Comparison of ENCODE assay signal across 19 cellular contexts in the genomic region with DNA sequence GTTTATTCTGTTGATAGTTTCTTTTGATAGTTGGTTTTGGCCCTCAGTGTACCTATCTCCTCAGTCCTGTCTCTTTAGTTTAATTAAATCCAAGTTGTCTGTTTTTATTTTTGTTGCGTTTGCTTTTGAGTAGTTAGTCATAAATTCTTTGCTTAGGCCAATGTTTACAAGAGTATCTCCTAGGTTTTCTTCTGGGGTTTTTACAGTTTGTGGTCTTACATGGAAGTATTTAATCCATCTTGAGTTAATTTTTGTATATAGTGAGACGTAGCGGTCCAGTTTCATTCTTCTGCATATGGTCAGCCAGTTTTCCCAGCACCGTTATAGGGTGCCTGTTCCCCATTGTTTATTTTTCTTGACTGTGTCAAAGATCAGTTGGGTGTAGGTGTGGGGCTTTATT.
DNase-seq lines count a peak whose midpoint lies in the region; ATAC-seq, FAIRE-seq and TF ChIP-seq lines count a peak whose summit lies in the region.
"Had no signal": no experiment of that assay in that cellular context is flagged by ENCODE, and none has a peak within 500 bp of the region (broad histone marks: within the 10 kb centered on the region; RNA-seq: fewer than 3 reads in every experiment).

No MANE protein-coding gene starts in this region.

- H3K4me1 ChIP-seq in A549 (peaks cover 7% of the 10 kb centered on the region; the same call in 2 of the 3 replicates), H9 (ENCODE audit: insufficient read depth, low read length) (no peaks in the 10 kb centered on the region)
- H3K4me1 ChIP-seq: SJSA1 had no signal

- H3K27me3 Mint-ChIP-seq in H9 (ENCODE audit: low read depth): no peaks in the 10 kb centered on the region
- H3K27me3 Mint-ChIP-seq in activated CD4-positive, alpha-beta memory T cell treated with anti-CD3 and anti-CD28 coated beads for 36 hours: no peaks in the 10 kb centered on the region
- H3K27me3 Mint-ChIP-seq: CD4-positive, alpha-beta memory T cell had no signal

- no peak overlapping the region for H2AK5ac ChIP-seq in H9 (ENCODE audit: insufficient read length, low read length)

- H3K27ac ChIP-seq in A549: no peak overlapping the region
- no peak overlapping the region for H3K27ac ChIP-seq in H9 (ENCODE audit: insufficient read length, low read depth, low read length)
- H3K27ac ChIP-seq in SU-DHL-6 (ENCODE audit: low read depth, low read length): peak overlapping the region; percentile 99
- H3K27ac ChIP-seq: SJSA1 had no signal

- H3K4me1 Mint-ChIP-seq in H9: peaks cover 22 to 28% of the 10 kb centered on the region in 2 experiments
- no peaks in the 10 kb centered on the region for H3K4me1 Mint-ChIP-seq in activated CD4-positive, alpha-beta memory T cell treated with anti-CD3 and anti-CD28 coated beads for 36 hours (ENCODE audit: low read depth)

- H2BK5ac ChIP-seq in H9 (ENCODE audit: insufficient read length, low read length): no peak overlapping the region

- no peak overlapping the region for H2BK120ac ChIP-seq in H9 (ENCODE audit: low read depth, low read length, poor library complexity, severe bottlenecking)

- H3K4me2 ChIP-seq in A549 (peak overlapping the region; percentile 30; the same call in 1 of the 3 replicates), H9 (ENCODE audit: insufficient read depth, insufficient read length, low read length) (no peak overlapping the region), SU-DHL-6 (ENCODE audit: low read depth, low read length, poor library complexity, severe bottlenecking) (peak overlapping the region; percentile 76)

- no peaks in the 10 kb centered on the region for H3K9me3 Mint-ChIP-seq in H9
- peaks cover 4% of the 10 kb centered on the region for H3K9me3 Mint-ChIP-seq in activated CD4-positive, alpha-beta memory T cell treated with anti-CD3 and anti-CD28 coated beads for 36 hours

- H3K4me3 ChIP-seq in A549 (no peak overlapping the region), SU-DHL-6 (ENCODE audit: insufficient read depth, low read length, poor library complexity, severe bottlenecking) (peak overlapping the region; percentile 40)
- H3K4me3 ChIP-seq: SJSA1 had no signal

- no peak overlapping the region for H3K14ac ChIP-seq in H9 (ENCODE audit: insufficient read depth, low read length)

- H3K9ac ChIP-seq in H9 (ENCODE audit: extremely low read depth, insufficient read length, low read length): no peak overlapping the region
- peak overlapping the region; percentile 39 for H3K9ac ChIP-seq in SU-DHL-6 (ENCODE audit: low read length)

- no peak overlapping the region for H2BK12ac ChIP-seq in H9 (ENCODE audit: insufficient read length, low read depth, low read length)

- H3K27ac Mint-ChIP-seq in H9: peak overlapping the region in 2 of 3 experiments; percentile 53 to 69; a peak in 3 of 7 replicates
- H3K27ac Mint-ChIP-seq in activated CD4-positive, alpha-beta memory T cell treated with anti-CD3 and anti-CD28 coated beads for 36 hours: no peak overlapping the region
- H3K27ac Mint-ChIP-seq: CD4-positive, alpha-beta memory T cell had no signal

- H4K91ac ChIP-seq in H9 (ENCODE audit: insufficient read length, low read depth, low read length): no peak overlapping the region

- TF ChIP-seq EP300 in A549 (IDR thresholded peaks at IDR 0.05): no peak

- no peak overlapping the region for H3T11ph ChIP-seq in H9 (ENCODE audit: low read length)

- no peaks in the 10 kb centered on the region for H3K9me3 ChIP-seq in A549
- H3K9me3 ChIP-seq in H9 (ENCODE audit: control insufficient read depth, low read depth, low read length): no peaks in the 10 kb centered on the region
- H3K9me3 ChIP-seq in SU-DHL-6 (ENCODE audit: insufficient read depth, low read length): no peaks in the 10 kb centered on the region
- H3K9me3 ChIP-seq: SJSA1 had no signal

- TF ChIP-seq CTCF in A549 (IDR thresholded peaks at IDR 0.05) (no peak), H9 (conservative IDR thresholded peaks at IDR 0.05) (no peak), SU-DHL-6 (IDR thresholded peaks at IDR 0.05; ENCODE audit: insufficient read depth, low read length, poor library complexity, severe bottlenecking) (no peak)

- no peak overlapping the region for H3K56ac ChIP-seq in H9 (ENCODE audit: insufficient read length, low read depth, low read length)

- POLR2A ChIA-PET in A549 (lab: Yijun Ruan, JAX): no interaction called here
- POLR2A ChIA-PET in activated CD4-positive, alpha-beta memory T cell treated with anti-CD3 and anti-CD28 coated beads for 36 hours (lab: Charles Lee): no interaction called here

- H4K20me1 ChIP-seq in H9 (ENCODE audit: control insufficient read depth, insufficient read depth, insufficient read length) (no peaks in the 10 kb centered on the region), SU-DHL-6 (ENCODE audit: low read depth, low read length) (no peaks in the 10 kb centered on the region)

- peaks cover 4% of the 10 kb centered on the region for H3K79me1 ChIP-seq in H9 (ENCODE audit: insufficient read depth, low read depth, low read length, poor library complexity, severe bottlenecking)

- intact Hi-C loops in activated CD4-positive, alpha-beta memory T cell treated with anti-CD3 and anti-CD28 coated beads for 36 hours (cut with micrococcal nuclease): no loop called here

- no peak overlapping the region for H2BK20ac ChIP-seq in H9 (ENCODE audit: low read depth, low read length, poor library complexity, severe bottlenecking)

- TF ChIP-seq POLR2A in A549 (IDR thresholded peaks at IDR 0.05; ENCODE audit: low read length) (no peak), H54 (IDR thresholded peaks at IDR 0.05; ENCODE audit: low read depth, low read length) (no peak)

- H3K23ac ChIP-seq in H9 (ENCODE audit: insufficient read length, low read depth, low read length): no peak overlapping the region

- no peak overlapping the region for H4K8ac ChIP-seq in H9 (replicated peaks; ENCODE audit: insufficient read length, low read depth, low read length)

- H3K9me2 ChIP-seq in SU-DHL-6 (replicated peaks; ENCODE audit: insufficient read depth, low read length): no peaks in the 10 kb centered on the region

- ATAC-seq in A549 (no peak), GM18858 (IDR thresholded peaks at IDR 0.05; ENCODE audit: unreplicated experiment) (no peak)

- H3K79me2 ChIP-seq in H9 (ENCODE audit: insufficient read depth, low read length) (peaks cover 6% of the 10 kb centered on the region; the same call in 1 of the 2 replicates), SU-DHL-6 (ENCODE audit: insufficient read depth, low read length) (peaks cover 73% of the 10 kb centered on the region)

- peaks cover 0 to 2% (median 0%) of the 10 kb centered on the region in 3 experiments; a peak in 3 of 7 replicates for H3K36me3 Mint-ChIP-seq in H9 (ENCODE audit: insufficient read depth in 1 of 3, low read depth in 3 of 3)
- H3K36me3 Mint-ChIP-seq in activated CD4-positive, alpha-beta memory T cell treated with anti-CD3 and anti-CD28 coated beads for 36 hours: peaks cover 4% of the 10 kb centered on the region

- H3K23me2 ChIP-seq in H9 (ENCODE audit: insufficient read length, low read depth, low read length, poor library complexity, severe bottlenecking): no peaks in the 10 kb centered on the region

- H2BK15ac ChIP-seq in H9 (ENCODE audit: low read depth, low read length): no peak overlapping the region

- TF ChIP-seq RAD21 in A549 (conservative IDR thresholded peaks at IDR 0.05 in 1 of 2, IDR thresholded peaks at IDR 0.05 in 1 of 2): no peak

- peaks cover under 1% of the 10 kb centered on the region; the same call in 1 of the 2 replicates for H3K36me3 ChIP-seq in SU-DHL-6 (ENCODE audit: low read length)
- H3K36me3 ChIP-seq: SJSA1 had no signal

- H3K18ac ChIP-seq in H9 (ENCODE audit: insufficient read length, low read depth, low read length): no peak overlapping the region

- H4K5ac ChIP-seq in H9 (ENCODE audit: insufficient read length, low read depth, low read length): no peak overlapping the region

- WGBS in A549 (ENCODE audit: missing lambda C conversion rate): 71% methylated on average over 4 of the region's 4 CpGs
- no CpG with 5 or more reads among the region's 4 CpGs for WGBS in H9 (ENCODE audit: extremely low coverage, insufficient read length, low lambda C conversion rate)

- no peak overlapping the region for H3K4me3 Mint-ChIP-seq in H9
- no peak overlapping the region for H3K4me3 Mint-ChIP-seq in activated CD4-positive, alpha-beta memory T cell treated with anti-CD3 and anti-CD28 coated beads for 36 hours
- H3K4me3 Mint-ChIP-seq: CD4-positive, alpha-beta memory T cell had no signal

- H3K27me3 ChIP-seq in H9 (ENCODE audit: insufficient read depth, low read length) (no peaks in the 10 kb centered on the region), SU-DHL-6 (ENCODE audit: low read length) (no peaks in the 10 kb centered on the region)
- H3K27me3 ChIP-seq: SJSA1 had no signal

- DNase-seq in A549 (ENCODE audit: low read depth in 1 of 2, low spot score in 1 of 2): no peak
- no peak for DNase-seq in H9
- DNase-seq in fibroblast of gingiva (ENCODE audit: low read depth): peak; percentile 57
- no peak for DNase-seq in H54 (ENCODE audit: insufficient read length, low spot score)
- DNase-seq in HTR-8/SVneo (ENCODE audit: insufficient read length, low spot score): no peak
- no peak for DNase-seq in activated CD4-positive, alpha-beta memory T cell treated with anti-CD3 and anti-CD28 coated beads for 36 hours
- DNase-seq: 8988T; AML-193; CD4-positive, alpha-beta memory T cell; DND-41; GOT3; Kasumi-1; MV-4-11; NCI-H1436 treated with DMSO at 0.1 percent for 48 hours; NCI-H2227 treated with DMSO at 0.1 percent for 48 hours; NCI-H524 treated with DMSO at 0.1 percent for 48 hours had no signal

- H3K4ac ChIP-seq in H9 (ENCODE audit: low read depth, low read length): no peak overlapping the region

- H3F3A ChIP-seq in SU-DHL-6 (ENCODE audit: insufficient read depth): peaks cover 46% of the 10 kb centered on the region

- FAIRE-seq in A549 (lab: Jason Lieb, UNC) (no peak), H54 (lab: Jason Lieb, UNC) (no peak), HTR-8/SVneo (lab: Jason Lieb, UNC) (no peak)

- H2AFZ ChIP-seq in H9 (ENCODE audit: low read length): no peak overlapping the region
- H2AFZ ChIP-seq in SU-DHL-6 (ENCODE audit: low read depth, low read length, severe bottlenecking): peak overlapping the region; percentile 27

- CTCF ChIA-PET in A549 (lab: Yijun Ruan, JAX): no interaction called here
- CTCF ChIA-PET in activated CD4-positive, alpha-beta memory T cell treated with anti-CD3 and anti-CD28 coated beads for 36 hours (lab: Charles Lee): no interaction called here

TF ChIP-seq in A549, 52 proteins besides CTCF, POLR2A, EP300 and RAD21 (continues in another document):
- TF ChIP-seq HDAC2 (IDR thresholded peaks at IDR 0.05) (no peak), CBX2 (IDR thresholded peaks at IDR 0.05; ENCODE audit: borderline replicate concordance, low read depth) (no peak), HOXB13 (CRISPR knock-in tag; IDR thresholded peaks at IDR 0.05; ENCODE audit: low read depth) (no peak), KDM5A (IDR thresholded peaks at IDR 0.05) (no peak), ZSCAN20 (CRISPR knock-in tag; IDR thresholded peaks at IDR 0.05) (no peak), TFCP2L1 (CRISPR knock-in tag; IDR thresholded peaks at IDR 0.05) (no peak), NR3C1 (IDR thresholded peaks at IDR 0.05) (no peak)
- TF ChIP-seq, protein P1, sequence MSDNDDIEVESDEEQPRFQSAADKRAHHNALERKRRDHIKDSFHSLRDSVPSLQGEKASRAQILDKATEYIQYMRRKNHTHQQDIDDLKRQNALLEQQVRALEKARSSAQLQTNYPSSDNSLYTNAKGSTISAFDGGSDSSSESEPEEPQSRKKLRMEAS (IDR thresholded peaks at IDR 0.05): no peak
